In the genomic region with DNA sequence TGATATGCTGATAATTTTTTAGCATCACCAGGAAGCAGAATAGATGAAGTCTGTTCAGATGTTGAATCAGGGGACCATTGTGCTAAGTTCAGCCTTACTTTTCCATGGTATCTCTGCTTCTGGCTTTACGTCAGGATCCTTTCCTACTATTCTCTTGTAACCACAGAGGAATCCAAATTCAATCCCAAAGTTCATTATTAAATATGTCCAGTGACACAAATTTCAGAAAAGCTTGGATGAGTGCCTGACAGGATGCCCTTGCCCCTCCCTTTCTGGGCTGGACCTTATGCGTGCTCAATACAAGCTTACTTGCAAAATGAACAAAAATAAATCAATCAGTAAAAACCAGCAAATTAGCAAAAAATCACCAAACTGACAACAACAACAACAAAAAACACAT, we compare ENCODE assay signal across 8 cellular contexts.
"Had no signal": no experiment of that assay in that cellular context is flagged by ENCODE, and none has a peak within 500 bp of the region (broad histone marks: within the 10 kb centered on the region; RNA-seq: fewer than 3 reads in every experiment).

No MANE protein-coding gene starts in this region.

- H3K9me3 Mint-ChIP-seq: HFFc6 had no signal

- H3K9me3 ChIP-seq: HAP-1 had no signal

- H2AFZ ChIP-seq: GM23248 had no signal

- H3K4me1 ChIP-seq: HAP-1 had no signal

- H3K27ac ChIP-seq: GM23248 had no signal

- H3K36me3 ChIP-seq: HAP-1 had no signal

- H3K36me3 Mint-ChIP-seq: IgD-negative memory B cell had no signal

- DNase-seq: GM23248, GOT3, H7, HFFc6 had no signal

- H3K27ac Mint-ChIP-seq: HFFc6, IgD-negative memory B cell had no signal

- H3K4me3 Mint-ChIP-seq: HFFc6, IgD-negative memory B cell had no signal

- H3K9ac ChIP-seq: GM23248 had no signal

- H3K4me3 ChIP-seq: GM23248, HAP-1 had no signal

- H3K4me1 Mint-ChIP-seq: IgD-negative memory B cell had no signal

- ATAC-seq: HCT116, HepG2 had no signal
